1 cellular context compared by ENCODE assay signal in genomic region chr15:25366058-25366457, GRCh38.
TF ChIP-seq lines count a peak whose summit lies in the region.

No MANE protein-coding gene starts in this region.

TF ChIP-seq in GM23338, 12 proteins besides CTCF, POLR2A, EP300 and RAD21 (continued from another document):
- no peak for TF ChIP-seq ZNF462 (CRISPR knock-in tag; IDR thresholded peaks at IDR 0.05)
- no peak for TF ChIP-seq POLR2AphosphoS5 (IDR thresholded peaks at IDR 0.05; ENCODE audit: low read depth)
- no peak for TF ChIP-seq EZH2 (IDR thresholded peaks at IDR 0.05; ENCODE audit: low read depth, unreplicated experiment)
- TF ChIP-seq NANOG (IDR thresholded peaks at IDR 0.05; ENCODE audit: borderline replicate concordance) = no peak
